Comparison of ENCODE assay signal across 18 cellular contexts in the genomic region with DNA sequence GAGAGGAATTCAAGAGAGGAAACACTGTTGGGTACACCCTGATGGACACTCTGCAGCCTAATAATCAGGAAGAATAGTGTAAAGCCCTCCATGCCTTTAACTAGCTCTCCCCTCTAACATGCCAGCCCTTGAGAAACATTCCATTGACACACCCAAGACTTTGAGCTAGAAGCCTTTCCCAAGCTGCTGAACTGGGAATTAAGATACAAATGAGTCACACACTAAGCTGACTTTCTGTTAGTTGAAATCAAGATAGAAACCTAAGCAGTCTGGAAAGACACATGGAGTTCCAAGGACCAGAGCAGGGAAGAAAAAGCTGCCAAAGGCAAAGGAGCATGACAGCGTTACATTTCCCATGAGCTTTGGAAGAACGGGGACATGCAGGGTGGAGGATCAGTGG.
DNase-seq lines count a peak whose midpoint lies in the region; ATAC-seq, FAIRE-seq and TF ChIP-seq lines count a peak whose summit lies in the region.
"Had no signal": no experiment of that assay in that cellular context is flagged by ENCODE, and none has a peak within 500 bp of the region (broad histone marks: within the 10 kb centered on the region; RNA-seq: fewer than 3 reads in every experiment).

No MANE protein-coding gene starts in this region.

- H3K36me3 ChIP-seq in HCT116 (ENCODE audit: control insufficient read depth in 1 of 2, insufficient read depth in 2 of 2, low read length in 2 of 2) (no peaks in the 10 kb centered on the region), bronchial epithelial cell (ENCODE audit: control insufficient read depth, insufficient read depth, low read length) (no peaks in the 10 kb centered on the region), keratinocyte (ENCODE audit: control insufficient read depth in 2 of 2, extremely low read depth in 1 of 2, insufficient read depth in 2 of 2, low read length in 2 of 2) (no peaks in the 10 kb centered on the region), aorta (ENCODE audit: control insufficient read depth in 1 of 2, insufficient read depth in 2 of 2, low read length in 1 of 2) (no peaks in the 10 kb centered on the region)

- H3K4me1 Mint-ChIP-seq in effector memory CD8-positive, alpha-beta T cell (ENCODE audit: low read depth in 2 of 2) = no peaks in the 10 kb centered on the region
- H3K4me1 Mint-ChIP-seq: IgD-negative memory B cell had no signal

- ATAC-seq in HCT116 (peak; percentile 37), aorta (ENCODE audit: low FRiP score) (peak; percentile 50)
- no peak for ATAC-seq in stimulated activated naive CD8-positive, alpha-beta T cell treated with anti-CD3 and anti-CD28 coated beads, Interleukin-15, Interleukin-2, amounts not matched to agents 100 U/mL and 50 U/mL, for 24 hours
- no peak for ATAC-seq in effector memory CD8-positive, alpha-beta T cell (replicated peaks)
- ATAC-seq: SK-N-SH treated with all-trans-retinoic acid at 6 μM for 48 hours had no signal

- TF ChIP-seq POLR2A in HCT116 (IDR thresholded peaks at IDR 0.05; ENCODE audit: borderline replicate concordance, extremely low read depth, insufficient read depth, insufficient read length) = no peak

- no peak for TF ChIP-seq RAD21 in HCT116 (IDR thresholded peaks at IDR 0.05; ENCODE audit: low read depth)

- H3K27me3 ChIP-seq in HCT116 (ENCODE audit: insufficient read depth, low read length) (peaks cover 18% of the 10 kb centered on the region), bronchial epithelial cell (ENCODE audit: control insufficient read depth, insufficient read depth, low read length) (no peaks in the 10 kb centered on the region), keratinocyte (ENCODE audit: control insufficient read depth, extremely low read depth, insufficient read depth, low read length) (no peaks in the 10 kb centered on the region), aorta (ENCODE audit: control insufficient read depth in 1 of 2, insufficient read depth in 2 of 2, low read length in 1 of 2) (no peaks in the 10 kb centered on the region)

- H3K9me2 ChIP-seq in HCT116 (ENCODE audit: insufficient read depth) = no peaks in the 10 kb centered on the region

- TF ChIP-seq CTCF in HCT116 (IDR thresholded peaks at IDR 0.05 in 2 of 3, conservative IDR thresholded peaks at IDR 0.05 in 1 of 3; ENCODE audit: borderline replicate concordance in 1 of 3, insufficient read depth in 1 of 3, low read depth in 2 of 3, low read length in 2 of 3) (no peak), bronchial epithelial cell (IDR thresholded peaks at IDR 0.05; ENCODE audit: insufficient read depth, low read length, severe bottlenecking) (no peak), keratinocyte (optimal IDR thresholded peaks at IDR 0.05 in 1 of 3, IDR thresholded peaks at IDR 0.05 in 1 of 3, conservative IDR thresholded peaks at IDR 0.05 in 1 of 3; ENCODE audit: extremely low read depth in 1 of 3, insufficient read depth in 2 of 3, low read length in 3 of 3) (no peak)

- H3K27ac ChIP-seq in HCT116 (ENCODE audit: low read depth, low read length) = no peak overlapping the region
- no peak overlapping the region for H3K27ac ChIP-seq in keratinocyte (ENCODE audit: control insufficient read depth, insufficient read depth, low read length)
- H3K27ac ChIP-seq in aorta (ENCODE audit: low read depth in 1 of 2, low read length in 2 of 2) = no peak overlapping the region
- H3K27ac ChIP-seq: C4-2B had no signal

- peak overlapping the region in 1 of 2 experiments; percentile 8; a peak in 1 of 4 replicates for H3K4me3 ChIP-seq in HCT116 (replicated peaks in 1 of 2; ENCODE audit: low read depth in 1 of 2, low read length in 2 of 2)
- H3K4me3 ChIP-seq in bronchial epithelial cell (ENCODE audit: low read depth, low read length) = no peak overlapping the region
- no peak overlapping the region for H3K4me3 ChIP-seq in keratinocyte (ENCODE audit: control insufficient read depth in 2 of 3, extremely low read depth in 1 of 3, insufficient read depth in 2 of 3, low read depth in 1 of 3, low read length in 3 of 3)
- no peak overlapping the region for H3K4me3 ChIP-seq in aorta (ENCODE audit: low read length in 2 of 2)

- POLR2A ChIA-PET in HCT116 (lab: Charles Lee) = no interaction called here

- RAD21 ChIA-PET in HCT116 (lab: Charles Lee; ENCODE audit: low non-redundant PET in 1 of 2, low total read pairs in 2 of 2, uncharacterized antibody in 2 of 2, unreplicated experiment in 2 of 2) = no interaction called here

- H3K4me2 ChIP-seq in HCT116 (ENCODE audit: low read length) (peak overlapping the region; percentile 59), keratinocyte (ENCODE audit: control insufficient read depth, extremely low read depth, insufficient read depth, low read depth, low read length) (peak overlapping the region; percentile 25)

- CTCF ChIA-PET in HCT116 (lab: Charles Lee) = interaction anchor here (1.3 kb wide), 1 partner anchor 96 kb away, joined by 5 read pairs; no protein-coding TSS in a partner anchor

- dilution Hi-C loops in keratinocyte (cut with MboI; ENCODE audit: extremely low pct_ligation_motif_present, low sequenced_read_pairs) = no loop called here

- FAIRE-seq in bronchial epithelial cell (lab: Jason Lieb, UNC) (no peak), keratinocyte (lab: Jason Lieb, UNC) (no peak)
- FAIRE-seq: H54 had no signal

- H3K79me2 ChIP-seq in HCT116 (ENCODE audit: insufficient read depth, low read length) (no peaks in the 10 kb centered on the region), keratinocyte (ENCODE audit: control insufficient read depth, insufficient read depth, low read length) (no peaks in the 10 kb centered on the region)

- H3K9me3 Mint-ChIP-seq in effector memory CD8-positive, alpha-beta T cell = peaks cover 2 to 7% of the 10 kb centered on the region in 2 donors

- H3K9ac ChIP-seq in HCT116 (ENCODE audit: low read length) = peak overlapping the region; percentile 31; the same call in 1 of the 2 replicates
- no peak overlapping the region for H3K9ac ChIP-seq in keratinocyte (ENCODE audit: control insufficient read depth, extremely low read depth, insufficient read depth, low read length)

- H3K4me1 ChIP-seq in HCT116 (ENCODE audit: control insufficient read depth in 1 of 2, insufficient read depth in 2 of 2, low read length in 2 of 2) (peaks cover 0 to 24% of the 10 kb centered on the region in 2 experiments; a peak in 2 of 4 replicates), keratinocyte (ENCODE audit: control insufficient read depth, extremely low read depth, insufficient read depth, low read length) (peaks cover 3% of the 10 kb centered on the region), aorta (ENCODE audit: control insufficient read depth in 1 of 2, insufficient read depth in 2 of 2, low read length in 2 of 2) (no peaks in the 10 kb centered on the region)

- H4K20me1 ChIP-seq in HCT116 (ENCODE audit: insufficient read depth) (no peaks in the 10 kb centered on the region), keratinocyte (ENCODE audit: control insufficient read depth, extremely low read depth, insufficient read depth, low read length) (no peaks in the 10 kb centered on the region)

- intact Hi-C loops in HCT116 (cut with micrococcal nuclease) (no loop called here), aorta (cut with DNase I) (no loop called here)

- no peaks in the 10 kb centered on the region for H3K36me3 Mint-ChIP-seq in effector memory CD8-positive, alpha-beta T cell (ENCODE audit: insufficient read depth)
- H3K36me3 Mint-ChIP-seq: IgD-negative memory B cell had no signal

- no peaks in the 10 kb centered on the region for H3K9me3 ChIP-seq in HCT116 (ENCODE audit: control insufficient read depth in 1 of 2, insufficient read depth in 1 of 2, low read depth in 1 of 2, low read length in 2 of 2)
- H3K9me3 ChIP-seq in keratinocyte (ENCODE audit: control insufficient read depth, low read depth, low read length) = no peaks in the 10 kb centered on the region
- no peaks in the 10 kb centered on the region for H3K9me3 ChIP-seq in aorta (ENCODE audit: control insufficient read depth, low read length)

- no TSS peak for BruUV-seq in HCT116 (replicated peaks; lab: Mats Ljungman, UMichigan)

- no peak overlapping the region for H3K27ac Mint-ChIP-seq in effector memory CD8-positive, alpha-beta T cell
- H3K27ac Mint-ChIP-seq: IgD-negative memory B cell had no signal

- no peak overlapping the region for H3K4me3 Mint-ChIP-seq in effector memory CD8-positive, alpha-beta T cell
- H3K4me3 Mint-ChIP-seq: IgD-negative memory B cell had no signal

- WGBS in aorta, 2 donors = 74 to 79% methylated on average over 2 of the region's 2 CpGs

- no peaks in the 10 kb centered on the region for H3K9me1 ChIP-seq in keratinocyte (ENCODE audit: control insufficient read depth, extremely low read depth, insufficient read depth, low read length)

- H3K27me3 Mint-ChIP-seq in effector memory CD8-positive, alpha-beta T cell = peaks cover 71 to 73% of the 10 kb centered on the region in 2 donors

- DNase-seq in HCT116 (ENCODE audit: low read depth, low spot score) = peak; percentile 32
- DNase-seq in bronchial epithelial cell (ENCODE audit: low read depth) = peak; percentile 55
- no peak for DNase-seq in keratinocyte (ENCODE audit: low read depth, low spot score)
- DNase-seq in aorta = no peak
- DNase-seq in stimulated activated naive CD8-positive, alpha-beta T cell treated with anti-CD3 and anti-CD28 coated beads, Interleukin-15, Interleukin-2, amounts not matched to agents 100 U/mL and 50 U/mL, for 24 hours = no peak
- no peak for DNase-seq in stimulated activated CD8-positive, alpha-beta memory T cell treated with anti-CD3 and anti-CD28 coated beads, Interleukin-4, amount 100 ng/mL, for 48 hours
- no peak for DNase-seq in effector memory CD8-positive, alpha-beta T cell
- DNase-seq: DMS79; Kasumi-1; NCI-H1105; NCI-H1694; NCI-H2081 treated with DMSO at 0.1 percent for 48 hours; NK-92 treated with Interleukin-12 subunit alpha and Interleukin-12 subunit beta, amount 100 ng/mL, for 24 hours; SIG-M5 had no signal

- H2AFZ ChIP-seq in HCT116 (ENCODE audit: low read depth, low read length, poor library complexity, severe bottlenecking) (peak overlapping the region; percentile 56), keratinocyte (ENCODE audit: control insufficient read depth, low read length) (no peak overlapping the region)

TF ChIP-seq in HCT116, 20 proteins besides CTCF, POLR2A, EP300 and RAD21 (continues in another document):
- no peak for TF ChIP-seq EZH2 (IDR thresholded peaks at IDR 0.05)
- no peak for TF ChIP-seq TCF7L2 (IDR thresholded peaks at IDR 0.05; ENCODE audit: borderline replicate concordance, extremely low read depth, insufficient read depth, insufficient read length)
- TF ChIP-seq POLR2AphosphoS5 (IDR thresholded peaks at IDR 0.05; ENCODE audit: low read depth, low read length) = no peak
- TF ChIP-seq SIN3A (IDR thresholded peaks at IDR 0.05; ENCODE audit: low read depth) = no peak
- no peak for TF ChIP-seq ELF1 (IDR thresholded peaks at IDR 0.05; ENCODE audit: borderline replicate concordance, low read depth)

Comparison
In these comparisons a context has a peak if more than half of its experiments do, and no peak if none do; other contexts are left out.
1. ATAC-seq: peak in HCT116 (single experiment) and aorta (single experiment); none in stimulated activated naive CD8-positive, alpha-beta T cell treated with anti-CD3 and anti-CD28 coated beads, Interleukin-15, Interleukin-2, amounts not matched to agents 100 U/mL and 50 U/mL, for 24 hours (single experiment) and effector memory CD8-positive, alpha-beta T cell (single experiment).
2. DNase-seq: peak in HCT116 (single experiment) and bronchial epithelial cell (single experiment); none in keratinocyte (single experiment), aorta (0 of 2), stimulated activated naive CD8-positive, alpha-beta T cell treated with anti-CD3 and anti-CD28 coated beads, Interleukin-15, Interleukin-2, amounts not matched to agents 100 U/mL and 50 U/mL, for 24 hours (single experiment), stimulated activated CD8-positive, alpha-beta memory T cell treated with anti-CD3 and anti-CD28 coated beads, Interleukin-4, amount 100 ng/mL, for 48 hours (single experiment) and effector memory CD8-positive, alpha-beta T cell (0 of 3).